10 cellular contexts compared by ENCODE assay signal in genomic region chr20:35738410-35739179, GRCh38. TPM values are rescaled to one million over a fixed set of nuclear protein-coding genes. Genes with fewer than 3 reads are reported as not detected.
DNase-seq lines count a peak whose midpoint lies in the region; ATAC-seq and TF ChIP-seq lines count a peak whose summit lies in the region.
"Had no signal": no experiment of that assay in that cellular context is flagged by ENCODE, and none has a peak within 500 bp of the region (broad histone marks: within the 10 kb centered on the region; RNA-seq: fewer than 3 reads in every experiment).

No MANE protein-coding gene starts in this region.

- in situ Hi-C loops in Panc1 (cut with HindIII; ENCODE audit: low pct_unique_long_range_greater_than_20kb, low sequenced_read_pairs) = no loop called here

- DNase-seq in Panc1 (ENCODE audit: low read depth, low spot score) (no peak), epithelial cell of esophagus (ENCODE audit: low read depth) (no peak), progenitor cell of endocrine pancreas (ENCODE audit: low spot score, unreplicated experiment) (no peak), cerebellar cortex (ENCODE audit: low spot score) (no peak), RKO (ENCODE audit: low spot score) (no peak), NCI-H2107 treated with DMSO at 0.1 percent for 48 hours (lab: John Stamatoyannopoulos, UW; ENCODE audit: unreplicated experiment) (no peak)
- DNase-seq: activated effector memory CD4-positive, alpha-beta T cell treated with Interleukin-2 at 50 U/mL for 16 hours had no signal

- no peaks in the 10 kb centered on the region for H3K9me3 Mint-ChIP-seq in progenitor cell of endocrine pancreas (ENCODE audit: low read depth)

- CTCF ChIA-PET in Panc1 (lab: Charles Lee) = no interaction called here

- H3K36me3 ChIP-seq in Panc1 (ENCODE audit: control insufficient read depth, insufficient read depth, low read length) = peaks cover 65% of the 10 kb centered on the region

- peaks cover 30% of the 10 kb centered on the region for H3K4me1 ChIP-seq in Panc1 (ENCODE audit: control insufficient read depth, insufficient read depth, low read length)

- POLR2A ChIA-PET in Panc1 (lab: Charles Lee) = interaction anchor here (0.7 kb wide), 1 partner anchor 28 kb away, joined by 5 read pairs; no protein-coding TSS in a partner anchor

- no peak for ATAC-seq in Panc1
- ATAC-seq: esophagus mucosa had no signal

- H3K4me1 Mint-ChIP-seq in progenitor cell of endocrine pancreas (ENCODE audit: low read depth) = peaks cover 40% of the 10 kb centered on the region

- H3K4me3 ChIP-seq in Panc1 (ENCODE audit: low read depth in 2 of 2, low read length in 2 of 2) (no peak overlapping the region), epithelial cell of esophagus (ENCODE audit: low read length) (peak overlapping the region; percentile 5)

- peaks cover 42% of the 10 kb centered on the region for H3K36me3 Mint-ChIP-seq in progenitor cell of endocrine pancreas (ENCODE audit: insufficient read depth)

- TF ChIP-seq CTCF in Panc1 (IDR thresholded peaks at IDR 0.05) (no peak), epithelial cell of esophagus (IDR thresholded peaks at IDR 0.05; ENCODE audit: insufficient read depth, low read depth, low read length, missing control alignments) (no peak), progenitor cell of endocrine pancreas (IDR thresholded peaks at IDR 0.05; ENCODE audit: unreplicated experiment) (no peak)

- H3K4me3 Mint-ChIP-seq in progenitor cell of endocrine pancreas (ENCODE audit: low read depth) = peak overlapping the region; percentile 41

- no peaks in the 10 kb centered on the region for H3K9me3 ChIP-seq in Panc1 (ENCODE audit: control insufficient read depth, insufficient read depth, low read depth, low read length)
- H3K9me3 ChIP-seq: tibial nerve had no signal

- peak; percentile 12 for TF ChIP-seq POLR2A in GM19099 (IDR thresholded peaks at IDR 0.05; ENCODE audit: extremely low read depth, insufficient read length, low read depth)

- H3K27ac Mint-ChIP-seq in progenitor cell of endocrine pancreas = peak overlapping the region; percentile 86

- no TSS peak for BruUV-seq in Panc1 (replicated peaks; lab: Mats Ljungman, UMichigan)

- no peaks in the 10 kb centered on the region for H3K27me3 Mint-ChIP-seq in progenitor cell of endocrine pancreas

- intact Hi-C loops in Panc1 (cut with micrococcal nuclease; ENCODE audit: unreplicated experiment) = no loop called here

- 0 out of 2 replicates have a peak overlapping the region, but pooled peaks have one; percentile 3 for H3K27ac ChIP-seq in Panc1 (ENCODE audit: low read length)

- no peaks in the 10 kb centered on the region for H3K27me3 ChIP-seq in Panc1 (ENCODE audit: control insufficient read depth, insufficient read depth, low read length)
- H3K27me3 ChIP-seq: tibial nerve had no signal

RNA-seq across cellular contexts. Expression of gene RBM39, which starts 3.5 kb away (rescaled TPM):
- total RNA-seq in Panc1 (2021; ENCODE audit: unreplicated experiment) (282 TPM), progenitor cell of endocrine pancreas (491 and 515 TPM in 2 replicates)
- polyA plus RNA-seq in Panc1 (2012; ENCODE audit: insufficient read length) = 187 TPM

RNA-seq across cellular contexts. Expression of gene PHF20, which starts 33.2 kb away (rescaled TPM):
- total RNA-seq in Panc1 (2021; ENCODE audit: unreplicated experiment) (51.5 TPM), progenitor cell of endocrine pancreas (37.1 and 42.2 TPM in 2 replicates)
- polyA plus RNA-seq in Panc1 (2012; ENCODE audit: insufficient read length) = 22.6 TPM

RNA-seq across cellular contexts. Expression of gene ROMO1, which starts 39.4 kb away (rescaled TPM):
- total RNA-seq in Panc1 (2021; ENCODE audit: unreplicated experiment) (319 TPM), progenitor cell of endocrine pancreas (129 and 140 TPM in 2 replicates)
- polyA plus RNA-seq in Panc1 (2012; ENCODE audit: insufficient read length) = 767 TPM

RNA-seq across cellular contexts. Expression of gene NFS1, which starts 39.4 kb away (rescaled TPM):
- total RNA-seq in Panc1 (2021; ENCODE audit: unreplicated experiment) (44.9 TPM), progenitor cell of endocrine pancreas (13.7 and 16.8 TPM in 2 replicates)
- 32.6 TPM for polyA plus RNA-seq in Panc1 (2012; ENCODE audit: insufficient read length)
